In genomic region chr3:8652323-8652987, GRCh38 we compare ENCODE assay signal across 26 cellular contexts. TPM values are rescaled to one million over a fixed set of nuclear protein-coding genes. Genes with fewer than 3 reads are reported as not detected.
"Had no signal": no experiment of that assay in that cellular context is flagged by ENCODE, and none has a peak within 500 bp of the region (broad histone marks: within the 10 kb centered on the region; RNA-seq: fewer than 3 reads in every experiment).

No MANE protein-coding gene starts in this region.

- H3K4me3 ChIP-seq: body of pancreas, esophagus muscularis mucosa, spleen, testis, uterus had no signal

- H3K4me1 ChIP-seq: body of pancreas, spleen, uterus had no signal

- H3K27me3 ChIP-seq: body of pancreas, esophagus muscularis mucosa, testis, uterus had no signal

- ATAC-seq: activated naive CD8-positive, alpha-beta T cell treated with anti-CD3 and anti-CD28 coated beads, Interleukin-2, amount 50 U/mL, for 24 hours; body of pancreas; left cardiac atrium had no signal

- H3K9me3 ChIP-seq: body of pancreas, esophagus muscularis mucosa, testis, uterus had no signal

- H3K27ac ChIP-seq: body of pancreas, esophagus muscularis mucosa, spleen, testis, uterus had no signal

- H3K36me3 ChIP-seq: esophagus muscularis mucosa, spleen, uterus had no signal

- DNase-seq: activated CD4-positive, alpha-beta memory T cell treated with anti-CD3 and anti-CD28 coated beads, Interleukin-2, amount 10 ng/mL, durations not matched to agents 7 days and 5 days; activated CD4-positive, alpha-beta T cell treated with anti-CD3 and anti-CD28 coated beads, Interleukin-2, amount 10 ng/mL, durations not matched to agents 24 days and 14 days; activated CD4-positive, CD25-positive, alpha-beta regulatory T cell; activated effector memory CD4-positive, alpha-beta T cell treated with anti-CD3 and anti-CD28 coated beads, Interleukin-2, amount 50 U/mL, for 16 hours; activated naive CD4-positive, alpha-beta T cell treated with anti-CD3 and anti-CD28 coated beads, Interleukin-2, amount 50 U/mL, for 16 hours; activated naive CD8-positive, alpha-beta T cell treated with anti-CD3 and anti-CD28 coated beads, Interleukin-2, amount 50 U/mL, for 24 hours; activated T-cell treated with anti-CD3 and anti-CD28 coated beads for 4 hours; anterior cingulate cortex; body of pancreas; caudate nucleus; dermis blood vessel endothelial cell; effector memory CD4-positive, alpha-beta T cell; glutamatergic neuron; hypothalamus; left cardiac atrium; nephron progenitor cell; occipital lobe; posterior cingulate gyrus; stimulated activated CD4-positive, alpha-beta T cell treated with anti-CD3 and anti-CD28 coated beads, Interleukin-4, amount 100 ng/mL, for 1 hour; stimulated activated naive CD4-positive, alpha-beta T cell; testis; trophoblast cell; uterus had no signal

RNA-seq across cellular contexts. Expression of gene SSUH2, which starts 7.9 kb away (rescaled TPM):
- total RNA-seq: activated CD4-positive, alpha-beta memory T cell treated with anti-CD3 and anti-CD28 coated beads, Interleukin-2, amount 10 ng/mL, durations not matched to agents 7 days and 5 days; activated CD4-positive, alpha-beta T cell treated with anti-CD3 and anti-CD28 coated beads, Interleukin-2, amount 10 ng/mL, durations not matched to agents 24 days and 14 days; dermis blood vessel endothelial cell; renal cortical epithelial cell had no signal
